ENCODE assay signal across 1 cellular context in genomic region chr10:24574578-24575155, GRCh38.
TF ChIP-seq lines count a peak whose summit lies in the region.

No MANE protein-coding gene starts in this region.

TF ChIP-seq in HepG2, 621 proteins besides CTCF, POLR2A, EP300 and RAD21 (continued from another document):
- TF ChIP-seq CERS6 (CRISPR knock-in tag; IDR thresholded peaks at IDR 0.05) (no peak), STAG1 (CRISPR knock-in tag; IDR thresholded peaks at IDR 0.05) (no peak), ZNF720 (CRISPR knock-in tag; IDR thresholded peaks at IDR 0.05) (no peak), FIP1L1 (IDR thresholded peaks at IDR 0.05; ENCODE audit: borderline replicate concordance, insufficient read depth, low read depth, low read length) (no peak), NBN (conservative IDR thresholded peaks at IDR 0.05) (no peak), NFIB (CRISPR knock-in tag; IDR thresholded peaks at IDR 0.05; ENCODE audit: borderline replicate concordance) (no peak), ZSCAN25 (CRISPR knock-in tag; IDR thresholded peaks at IDR 0.05) (no peak), DBP (CRISPR knock-in tag; IDR thresholded peaks at IDR 0.05; ENCODE audit: not compliant biosample characterization) (no peak), ZNF614 (CRISPR knock-in tag; IDR thresholded peaks at IDR 0.05; ENCODE audit: borderline replicate concordance) (no peak)
TF ChIP-seq in HepG2: peak in this region for 0.
